In the genomic region with DNA sequence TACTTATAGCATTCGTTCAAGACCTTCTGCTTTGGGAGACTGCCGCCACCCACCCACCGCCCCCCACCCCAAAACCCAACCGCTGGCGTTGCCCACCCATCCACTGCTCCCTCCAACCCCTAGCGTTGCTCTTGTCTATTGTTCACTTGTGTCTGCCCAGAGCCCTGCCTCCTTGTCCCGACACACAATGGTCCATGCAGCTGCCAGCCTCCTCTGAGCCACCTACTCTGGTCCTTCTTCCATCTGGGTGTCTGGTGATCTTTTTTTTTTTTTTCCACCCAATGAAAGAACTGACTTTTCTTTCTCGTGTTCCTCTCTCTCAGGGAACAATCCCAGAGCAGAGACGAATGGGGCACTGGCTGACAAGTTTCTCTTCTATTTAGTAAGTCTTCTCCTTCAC, we compare ENCODE assay signal across 21 cellular contexts.
DNase-seq lines count a peak whose midpoint lies in the region; TF ChIP-seq lines count a peak whose summit lies in the region.
"Had no signal": no experiment of that assay in that cellular context is flagged by ENCODE, and none has a peak within 500 bp of the region (broad histone marks: within the 10 kb centered on the region; RNA-seq: fewer than 3 reads in every experiment).

No MANE protein-coding gene starts in this region.

- no peak overlapping the region for H2BK120ac ChIP-seq in H9 (ENCODE audit: low read depth, low read length, poor library complexity, severe bottlenecking)

- H3K27ac ChIP-seq in H9 (ENCODE audit: insufficient read length, low read depth, low read length) (no peak overlapping the region), OCI-LY3 (ENCODE audit: low read length) (peak overlapping the region; percentile 100), neural progenitor cell (no peak overlapping the region)
- H3K27ac ChIP-seq: body of pancreas, heart right ventricle, spleen, thoracic aorta had no signal

- H3K9me3 ChIP-seq in H9 (ENCODE audit: control insufficient read depth, low read depth, low read length) (no peaks in the 10 kb centered on the region), OCI-LY3 (ENCODE audit: insufficient read depth, low read length) (no peaks in the 10 kb centered on the region), neural progenitor cell (ENCODE audit: low read depth) (no peaks in the 10 kb centered on the region)
- H3K9me3 ChIP-seq: thoracic aorta had no signal

- H3K79me2 ChIP-seq in H9 (ENCODE audit: insufficient read depth, low read length), result no peaks in the 10 kb centered on the region
- no peaks in the 10 kb centered on the region for H3K79me2 ChIP-seq in OCI-LY3 (ENCODE audit: low read length)
- no peaks in the 10 kb centered on the region for H3K79me2 ChIP-seq in neural progenitor cell (ENCODE audit: low read depth)

- peak overlapping the region; percentile 66 for H3K4me3 ChIP-seq in OCI-LY3 (ENCODE audit: low read length)
- H3K4me3 ChIP-seq in neural progenitor cell, result no peak overlapping the region
- H3K4me3 ChIP-seq in lower leg skin (ENCODE audit: low read depth, poor library complexity, severe bottlenecking), result no peak overlapping the region
- H3K4me3 ChIP-seq: body of pancreas, heart right ventricle, spleen, thoracic aorta had no signal

- peaks cover 2% of the 10 kb centered on the region for H3K23me2 ChIP-seq in H9 (ENCODE audit: insufficient read length, low read depth, low read length, poor library complexity, severe bottlenecking)

- H3K14ac ChIP-seq in H9 (ENCODE audit: insufficient read depth, low read length), result no peak overlapping the region

- no peak overlapping the region for H2BK12ac ChIP-seq in H9 (ENCODE audit: insufficient read length, low read depth, low read length)

- no peak overlapping the region for H4K8ac ChIP-seq in H9 (replicated peaks; ENCODE audit: insufficient read length, low read depth, low read length)

- H3K36me3 Mint-ChIP-seq in H9 (ENCODE audit: insufficient read depth in 1 of 3, low read depth in 3 of 3) (peaks cover 3 to 10% (median 7%) of the 10 kb centered on the region in 3 experiments; a peak in 6 of 7 replicates), neural progenitor cell (no peaks in the 10 kb centered on the region)
- H3K36me3 Mint-ChIP-seq: CD8-positive, alpha-beta T cell had no signal

- H3K4me1 Mint-ChIP-seq in H9, result peaks cover 13 to 17% of the 10 kb centered on the region in 2 experiments
- peaks cover 2% of the 10 kb centered on the region for H3K4me1 Mint-ChIP-seq in neural progenitor cell

- H3K4ac ChIP-seq in H9 (ENCODE audit: low read depth, low read length), result no peak overlapping the region

- H3K4me1 ChIP-seq in H9 (ENCODE audit: insufficient read depth, low read length), result peaks cover 4% of the 10 kb centered on the region
- peaks cover 46% of the 10 kb centered on the region for H3K4me1 ChIP-seq in OCI-LY3 (ENCODE audit: low read length)
- peaks cover 13% of the 10 kb centered on the region for H3K4me1 ChIP-seq in neural progenitor cell
- H3K4me1 ChIP-seq: body of pancreas, heart right ventricle, spleen had no signal

- H3K27me3 ChIP-seq in H9 (ENCODE audit: insufficient read depth, low read length), result no peaks in the 10 kb centered on the region
- no peaks in the 10 kb centered on the region for H3K27me3 ChIP-seq in OCI-LY3 (ENCODE audit: low read depth, low read length)
- no peaks in the 10 kb centered on the region for H3K27me3 ChIP-seq in neural progenitor cell
- H3K27me3 ChIP-seq: body of pancreas, heart right ventricle, spleen had no signal

- no peak for DNase-seq in H9
- no peak for DNase-seq in neural progenitor cell (ENCODE audit: low spot score)
- DNase-seq in activated CD4-positive, alpha-beta T cell treated with anti-CD3 and anti-CD28 coated beads for 48 hours, result no peak
- no peak for DNase-seq in activated CD4-positive, CD25-positive, alpha-beta regulatory T cell treated with anti-CD3 and anti-CD28 coated beads, Interleukin-2, amount 50 U/mL, for 72 hours
- DNase-seq in lower leg skin (ENCODE audit: low spot score in 2 of 2), result no peak
- no peak for DNase-seq in activated naive CD4-positive, alpha-beta T cell treated with Interleukin-2 at 50 U/mL for 16 hours
- DNase-seq: activated CD4-positive, alpha-beta T cell treated with anti-CD3 and anti-CD28 coated beads for 4 hours; activated T-cell treated with anti-CD3 and anti-CD28 coated beads, Interleukin-2, amount 50 U/mL, for 4 hours; body of pancreas; CD8-positive, alpha-beta T cell; cerebellar nuclear complex; DMS53; heart right ventricle; Kasumi-1; NCI-H187; NCI-H748 treated with DMSO at 0.1 percent for 48 hours; RPMI8226; spleen; stimulated activated CD4-positive, alpha-beta T cell treated with anti-CD3 and anti-CD28 coated beads, Interleukin-2, amount 100 ng/mL, for 48 hours had no signal

- no peak overlapping the region for H2AFZ ChIP-seq in H9 (ENCODE audit: low read length)
- H2AFZ ChIP-seq in OCI-LY3 (ENCODE audit: low read depth, low read length), result peak overlapping the region; percentile 79
- H2AFZ ChIP-seq in neural progenitor cell (replicated peaks), result peak overlapping the region; percentile 42

- no peak overlapping the region for H3K9ac ChIP-seq in H9 (ENCODE audit: extremely low read depth, insufficient read length, low read length)
- H3K9ac ChIP-seq in OCI-LY3 (ENCODE audit: low read length), result peak overlapping the region; percentile 84
- H3K9ac ChIP-seq in neural progenitor cell, result no peak overlapping the region

- H3K79me1 ChIP-seq in H9 (ENCODE audit: insufficient read depth, low read depth, low read length, poor library complexity, severe bottlenecking), result no peaks in the 10 kb centered on the region

- no peak overlapping the region for H3K56ac ChIP-seq in H9 (ENCODE audit: insufficient read length, low read depth, low read length)

- no peaks in the 10 kb centered on the region for H3K27me3 Mint-ChIP-seq in H9 (ENCODE audit: low read depth)
- H3K27me3 Mint-ChIP-seq in neural progenitor cell (ENCODE audit: insufficient read depth, low read depth), result no peaks in the 10 kb centered on the region

- intact Hi-C loops in lower leg skin (cut with DNase I; ENCODE audit: low total_unique reads), result no loop called here

- no peak overlapping the region for H2BK5ac ChIP-seq in H9 (ENCODE audit: insufficient read length, low read length)

- no peak overlapping the region for H3T11ph ChIP-seq in H9 (ENCODE audit: low read length)

- TF ChIP-seq CTCF in H9 (conservative IDR thresholded peaks at IDR 0.05) (no peak), OCI-LY3 (IDR thresholded peaks at IDR 0.05; ENCODE audit: low read depth, low read length) (no peak), neural progenitor cell (IDR thresholded peaks at IDR 0.05) (no peak), lower leg skin (IDR thresholded peaks at IDR 0.05) (no peak)

- H4K5ac ChIP-seq in H9 (ENCODE audit: insufficient read length, low read depth, low read length), result no peak overlapping the region

- peaks cover 13 to 14% of the 10 kb centered on the region in 2 experiments; a peak in 4 of 5 replicates for H3K9me3 Mint-ChIP-seq in H9
- H3K9me3 Mint-ChIP-seq in neural progenitor cell, result peaks cover 20% of the 10 kb centered on the region
- H3K9me3 Mint-ChIP-seq: CD8-positive, alpha-beta T cell had no signal

- no peak overlapping the region for H2BK15ac ChIP-seq in H9 (ENCODE audit: low read depth, low read length)

- H3K27ac Mint-ChIP-seq in H9 (peak overlapping the region in 2 of 3 experiments; percentile 20 to 88; a peak in 3 of 7 replicates), neural progenitor cell (peak overlapping the region; percentile 15)
- H3K27ac Mint-ChIP-seq: CD8-positive, alpha-beta T cell had no signal

- H3K18ac ChIP-seq in H9 (ENCODE audit: insufficient read length, low read depth, low read length), result no peak overlapping the region

- H4K20me1 ChIP-seq in H9 (ENCODE audit: control insufficient read depth, insufficient read depth, insufficient read length) (no peaks in the 10 kb centered on the region), OCI-LY3 (ENCODE audit: insufficient read depth, low read length) (no peaks in the 10 kb centered on the region), neural progenitor cell (ENCODE audit: low read depth) (no peaks in the 10 kb centered on the region)

- no peak overlapping the region for H3K23ac ChIP-seq in H9 (ENCODE audit: insufficient read length, low read depth, low read length)

- no peak overlapping the region for H3K4me2 ChIP-seq in H9 (ENCODE audit: insufficient read depth, insufficient read length, low read length)
- peak overlapping the region; percentile 75 for H3K4me2 ChIP-seq in OCI-LY3 (ENCODE audit: low read length)
- peak overlapping the region; percentile 40 for H3K4me2 ChIP-seq in neural progenitor cell

- H3K36me3 ChIP-seq in OCI-LY3 (replicated peaks; ENCODE audit: low read depth, low read length), result peaks cover 4% of the 10 kb centered on the region
- H3K36me3 ChIP-seq in neural progenitor cell, result no peaks in the 10 kb centered on the region
- H3K36me3 ChIP-seq: heart right ventricle, spleen, thoracic aorta had no signal

- no CpG with 5 or more reads among the region's 9 CpGs for WGBS in H9 (ENCODE audit: extremely low coverage, insufficient read length, low lambda C conversion rate)
- 94 to 96% methylated on average over 9 of the region's 9 CpGs for WGBS in lower leg skin, 2 donors

- H3K4me3 Mint-ChIP-seq in H9 (no peak overlapping the region), neural progenitor cell (no peak overlapping the region)
- H3K4me3 Mint-ChIP-seq: activated T-cell treated with anti-CD3 and anti-CD28 coated beads, Interleukin-2, amount 50 U/mL, for 4 hours; CD8-positive, alpha-beta T cell had no signal

- peaks cover 9% of the 10 kb centered on the region for H3F3A ChIP-seq in neural progenitor cell (ENCODE audit: low read depth)

- no peak overlapping the region for H2AK5ac ChIP-seq in H9 (ENCODE audit: insufficient read length, low read length)

- no peak overlapping the region for H4K91ac ChIP-seq in H9 (ENCODE audit: insufficient read length, low read depth, low read length)

- no peak for TF ChIP-seq POLR2A in lower leg skin (IDR thresholded peaks at IDR 0.05)

- no peak overlapping the region for H2BK20ac ChIP-seq in H9 (ENCODE audit: low read depth, low read length, poor library complexity, severe bottlenecking)
